ENCODE assay signal across 11 cellular contexts in the genomic region with DNA sequence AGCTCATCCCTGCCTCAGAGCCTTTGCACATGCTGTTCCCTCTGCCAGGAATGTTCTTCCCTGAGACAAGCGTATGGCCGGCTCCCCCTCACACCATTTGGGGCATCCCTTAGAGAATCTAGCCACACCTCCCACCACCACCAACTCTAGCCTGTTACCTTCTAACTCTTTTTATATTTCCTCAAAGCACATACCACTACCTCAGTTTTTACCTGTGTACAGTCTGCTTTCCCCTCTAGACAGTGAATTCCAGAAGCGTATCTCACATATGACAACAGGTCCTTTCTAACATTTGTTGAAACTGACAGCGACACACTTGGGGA.
DNase-seq lines count a peak whose midpoint lies in the region; TF ChIP-seq lines count a peak whose summit lies in the region.
"Had no signal": no experiment of that assay in that cellular context is flagged by ENCODE, and none has a peak within 500 bp of the region (broad histone marks: within the 10 kb centered on the region; RNA-seq: fewer than 3 reads in every experiment).

No MANE protein-coding gene starts in this region.

- peaks cover 100% of the 10 kb centered on the region for H3K4me1 ChIP-seq in left ventricle myocardium inferior
- H3K4me1 ChIP-seq in neutrophil (ENCODE audit: control insufficient read depth in 1 of 2, insufficient read depth in 1 of 2, low read depth in 1 of 2, low read length in 1 of 2), result peaks cover 90 to 91% of the 10 kb centered on the region in 2 experiments

- H3K36me3 ChIP-seq in left ventricle myocardium inferior (no peaks in the 10 kb centered on the region), neutrophil (no peaks in the 10 kb centered on the region)

- DNase-seq in left ventricle myocardium inferior (no peak), cardiac septum (ENCODE audit: low spot score) (no peak), caudate nucleus (lab: John Stamatoyannopoulos, UW) (no peak), type B pancreatic cell (ENCODE audit: extremely low spot score, unreplicated experiment) (no peak), SW480 (ENCODE audit: low spot score) (no peak), nephron progenitor cell (no peak)
- no peak for DNase-seq in activated naive CD4-positive, alpha-beta T cell treated with anti-CD3 and anti-CD28 coated beads for 36 hours
- DNase-seq: activated T-cell treated with anti-CD3 and anti-CD28 coated beads, Interleukin-2, amount 50 U/mL, for 4 hours; NK-92 treated with Interleukin-12 subunit alpha and Interleukin-12 subunit beta, amount 100 ng/mL, for 24 hours had no signal

- H3K4me3 ChIP-seq in left ventricle myocardium inferior, result peak overlapping the region; percentile 7
- peak overlapping the region; percentile 45 to 51 for H3K4me3 ChIP-seq in neutrophil (ENCODE audit: low read depth in 1 of 2, low read length in 1 of 2)

- CTCF ChIA-PET in activated naive CD4-positive, alpha-beta T cell treated with anti-CD3 and anti-CD28 coated beads for 36 hours (lab: Charles Lee), result interaction anchor here (0.6 to 1.2 kb wide), 2 partner anchors 11 to 30 kb away, joined by 3 read pairs; no protein-coding TSS in a partner anchor

- H3K27me3 ChIP-seq in left ventricle myocardium inferior (ENCODE audit: low read depth), result no peaks in the 10 kb centered on the region
- no peaks in the 10 kb centered on the region for H3K27me3 ChIP-seq in neutrophil

- peak overlapping the region; percentile 10 for H3K27ac Mint-ChIP-seq in type B pancreatic cell
- H3K27ac Mint-ChIP-seq in activated naive CD4-positive, alpha-beta T cell treated with anti-CD3 and anti-CD28 coated beads for 36 hours, result no peak overlapping the region
- no peak overlapping the region for H3K27ac Mint-ChIP-seq in nephron progenitor cell
- H3K27ac Mint-ChIP-seq: T-helper 2 cell treated with Interferon-gamma antibody and Interleukin-4, amounts not matched to agents 5 μg/mL and 100 μg/mL, for 36 hours had no signal

- intact Hi-C loops in left ventricle myocardium inferior (cut with micrococcal nuclease), result no loop called here
- intact Hi-C loops in cardiac septum (cut with DNase I), result loop anchor here (5.0 kb wide), 1 partner anchor 85 kb away; a partner anchor contains a TSS
- intact Hi-C loops in activated naive CD4-positive, alpha-beta T cell treated with anti-CD3 and anti-CD28 coated beads for 36 hours (cut with micrococcal nuclease), result loop anchor here (5.0 kb wide), 1 partner anchor 35 kb away; no protein-coding TSS in a partner anchor

- H3K9me3 Mint-ChIP-seq in type B pancreatic cell (no peaks in the 10 kb centered on the region), nephron progenitor cell (no peaks in the 10 kb centered on the region)
- no peaks in the 10 kb centered on the region for H3K9me3 Mint-ChIP-seq in activated naive CD4-positive, alpha-beta T cell treated with anti-CD3 and anti-CD28 coated beads for 36 hours
- H3K9me3 Mint-ChIP-seq: activated T-cell treated with anti-CD3 and anti-CD28 coated beads, Interleukin-2, amount 50 U/mL, for 4 hours; T-helper 2 cell treated with Interferon-gamma antibody and Interleukin-4, amounts not matched to agents 5 μg/mL and 100 μg/mL, for 36 hours had no signal

- H3K27me3 Mint-ChIP-seq in type B pancreatic cell, result no peaks in the 10 kb centered on the region
- H3K27me3 Mint-ChIP-seq in activated naive CD4-positive, alpha-beta T cell treated with anti-CD3 and anti-CD28 coated beads for 36 hours (ENCODE audit: low read depth), result no peaks in the 10 kb centered on the region
- peaks cover 3% of the 10 kb centered on the region for H3K27me3 Mint-ChIP-seq in nephron progenitor cell (ENCODE audit: low read depth, poor library complexity)

- peak overlapping the region; percentile 95 for H3K27ac ChIP-seq in left ventricle myocardium inferior (replicated peaks)
- peak overlapping the region; percentile 53 for H3K27ac ChIP-seq in caudate nucleus (ENCODE audit: low read depth, low read length)
- peak overlapping the region; percentile 93 for H3K27ac ChIP-seq in neutrophil

- H3K9me3 ChIP-seq in left ventricle myocardium inferior (replicated peaks) (no peaks in the 10 kb centered on the region), neutrophil (no peaks in the 10 kb centered on the region)

- TF ChIP-seq CTCF in left ventricle myocardium inferior (IDR thresholded peaks at IDR 0.05; ENCODE audit: borderline replicate concordance) (no peak), neutrophil (IDR thresholded peaks at IDR 0.05) (no peak), type B pancreatic cell (conservative IDR thresholded peaks at IDR 0.05) (no peak), nephron progenitor cell (IDR thresholded peaks at IDR 0.05) (no peak)

- H3K36me3 Mint-ChIP-seq in type B pancreatic cell (peaks cover 3% of the 10 kb centered on the region), nephron progenitor cell (ENCODE audit: low read depth) (peaks cover 4% of the 10 kb centered on the region)
- peaks cover 1% of the 10 kb centered on the region for H3K36me3 Mint-ChIP-seq in activated naive CD4-positive, alpha-beta T cell treated with anti-CD3 and anti-CD28 coated beads for 36 hours (ENCODE audit: low read depth)

- H3K4me1 Mint-ChIP-seq in type B pancreatic cell (ENCODE audit: unreplicated experiment), result peaks cover 43% of the 10 kb centered on the region
- H3K4me1 Mint-ChIP-seq in activated naive CD4-positive, alpha-beta T cell treated with anti-CD3 and anti-CD28 coated beads for 36 hours (ENCODE audit: low read depth), result peaks cover 54% of the 10 kb centered on the region
- H3K4me1 Mint-ChIP-seq in nephron progenitor cell, result peaks cover 39% of the 10 kb centered on the region

- H3K4me3 Mint-ChIP-seq in type B pancreatic cell, result no peak overlapping the region
- no peak overlapping the region for H3K4me3 Mint-ChIP-seq in activated naive CD4-positive, alpha-beta T cell treated with anti-CD3 and anti-CD28 coated beads for 36 hours
- H3K4me3 Mint-ChIP-seq in nephron progenitor cell, result no peak overlapping the region
- H3K4me3 Mint-ChIP-seq: activated T-cell treated with anti-CD3 and anti-CD28 coated beads, Interleukin-2, amount 50 U/mL, for 4 hours; T-helper 2 cell treated with Interferon-gamma antibody and Interleukin-4, amounts not matched to agents 5 μg/mL and 100 μg/mL, for 36 hours had no signal
